In genomic region chr18:63346031-63346430, GRCh38 we compare ENCODE assay signal across 12 cellular contexts. TPM values are rescaled to one million over a fixed set of nuclear protein-coding genes. Genes with fewer than 3 reads are reported as not detected.
DNase-seq lines count a peak whose midpoint lies in the region; ATAC-seq, FAIRE-seq and TF ChIP-seq lines count a peak whose summit lies in the region.
"Had no signal": no experiment of that assay in that cellular context is flagged by ENCODE, and none has a peak within 500 bp of the region (broad histone marks: within the 10 kb centered on the region; RNA-seq: fewer than 3 reads in every experiment).

No MANE protein-coding gene starts in this region.

- H3K27ac ChIP-seq in right atrium auricular region, result peak overlapping the region; percentile 58 to 71
- H3K27ac ChIP-seq in smooth muscle cell (ENCODE audit: low read depth), result peak overlapping the region; percentile 62
- H3K27ac ChIP-seq: parathyroid adenoma had no signal

- H3F3A ChIP-seq in smooth muscle cell (ENCODE audit: low read depth), result no peaks in the 10 kb centered on the region

- H3K4me1 ChIP-seq in right atrium auricular region (peaks cover 0 to 25% of the 10 kb centered on the region in 2 donors), smooth muscle cell (ENCODE audit: low read depth) (no peaks in the 10 kb centered on the region)
- H3K4me1 ChIP-seq: parathyroid adenoma had no signal

- H3K27ac Mint-ChIP-seq in HFFc6, result peak overlapping the region; percentile 67
- H3K27ac Mint-ChIP-seq in activated CD4-positive, alpha-beta T cell treated with anti-CD3 and anti-CD28 coated beads, Interleukin-2, amount 10 ng/mL, durations not matched to agents 7 days and 5 days, result no peak overlapping the region
- H3K27ac Mint-ChIP-seq: activated CD8-positive, alpha-beta T cell treated with anti-CD3 and anti-CD28 coated beads, Interleukin-2, amount 10 ng/mL, durations not matched to agents 7 days and 5 days had no signal

- TF ChIP-seq CTCF in HFFc6 (IDR thresholded peaks at IDR 0.05), result no peak
- no peak for TF ChIP-seq CTCF in bronchial epithelial cell (IDR thresholded peaks at IDR 0.05; ENCODE audit: insufficient read depth, low read length, severe bottlenecking)
- TF ChIP-seq CTCF in right atrium auricular region (IDR thresholded peaks at IDR 0.05), result no peak
- TF ChIP-seq CTCF in smooth muscle cell (IDR thresholded peaks at IDR 0.05; ENCODE audit: borderline replicate concordance, insufficient read depth, poor library complexity, severe bottlenecking), result no peak

- H3K4me1 Mint-ChIP-seq in HFFc6 (ENCODE audit: low read depth), result peaks cover 23% of the 10 kb centered on the region
- H3K4me1 Mint-ChIP-seq in activated CD4-positive, alpha-beta T cell treated with anti-CD3 and anti-CD28 coated beads, Interleukin-2, amount 10 ng/mL, durations not matched to agents 7 days and 5 days, result peaks cover 2% of the 10 kb centered on the region

- no peaks in the 10 kb centered on the region; the same call in 1 of the 2 replicates for H3K27me3 Mint-ChIP-seq in HFFc6 (ENCODE audit: insufficient read depth)
- no peaks in the 10 kb centered on the region for H3K27me3 Mint-ChIP-seq in activated CD4-positive, alpha-beta T cell treated with anti-CD3 and anti-CD28 coated beads, Interleukin-2, amount 10 ng/mL, durations not matched to agents 7 days and 5 days

- 88% methylated on average over 7 of the region's 7 CpGs for WGBS in smooth muscle cell (ENCODE audit: low lambda C conversion rate)

- H3K9me3 Mint-ChIP-seq in HFFc6, result no peaks in the 10 kb centered on the region
- no peaks in the 10 kb centered on the region for H3K9me3 Mint-ChIP-seq in activated CD4-positive, alpha-beta T cell treated with anti-CD3 and anti-CD28 coated beads, Interleukin-2, amount 10 ng/mL, durations not matched to agents 7 days and 5 days

- H3K9ac ChIP-seq in smooth muscle cell (ENCODE audit: low read depth), result no peak overlapping the region
- H3K9ac ChIP-seq: parathyroid adenoma had no signal

- no peak overlapping the region for H2AFZ ChIP-seq in smooth muscle cell (ENCODE audit: low read depth)
- H2AFZ ChIP-seq: parathyroid adenoma had no signal

- peaks cover 42% of the 10 kb centered on the region for H3K36me3 Mint-ChIP-seq in HFFc6 (ENCODE audit: low read depth)
- H3K36me3 Mint-ChIP-seq in activated CD4-positive, alpha-beta T cell treated with anti-CD3 and anti-CD28 coated beads, Interleukin-2, amount 10 ng/mL, durations not matched to agents 7 days and 5 days (ENCODE audit: low read depth), result peaks cover 47% of the 10 kb centered on the region

- H3K9me3 ChIP-seq in right atrium auricular region, result no peaks in the 10 kb centered on the region
- no peaks in the 10 kb centered on the region for H3K9me3 ChIP-seq in smooth muscle cell (replicated peaks; ENCODE audit: low read depth)

- H3K36me3 ChIP-seq in bronchial epithelial cell (ENCODE audit: control insufficient read depth, insufficient read depth, low read length) (peaks cover 16% of the 10 kb centered on the region), right atrium auricular region (peaks cover 43% of the 10 kb centered on the region), smooth muscle cell (ENCODE audit: low read depth) (peaks cover 22% of the 10 kb centered on the region)

- POLR2A ChIA-PET in activated CD4-positive, alpha-beta T cell treated with anti-CD3 and anti-CD28 coated beads, Interleukin-2, amount 10 ng/mL, durations not matched to agents 7 days and 5 days (lab: Charles Lee), result no interaction called here

- no peak for FAIRE-seq in bronchial epithelial cell (lab: Jason Lieb, UNC)

- CTCF ChIA-PET in activated CD4-positive, alpha-beta T cell treated with anti-CD3 and anti-CD28 coated beads, Interleukin-2, amount 10 ng/mL, durations not matched to agents 7 days and 5 days (lab: Charles Lee), result interaction anchor here (1.1 to 1.3 kb wide), 3 partner anchors 14 to 28 kb away, joined by 3 to 4 read pairs (median 3); no protein-coding TSS in a partner anchor

- ATAC-seq in GM21526 (IDR thresholded peaks at IDR 0.05; ENCODE audit: low FRiP score, unreplicated experiment) (no peak), GM19397 (IDR thresholded peaks at IDR 0.05; ENCODE audit: unreplicated experiment) (no peak)
- ATAC-seq: activated CD8-positive, alpha-beta T cell treated with anti-CD3 and anti-CD28 coated beads, Interleukin-2, amount 10 ng/mL, durations not matched to agents 7 days and 5 days had no signal

- H4K20me1 ChIP-seq in smooth muscle cell (ENCODE audit: low read depth), result peaks cover 9% of the 10 kb centered on the region

- no peaks in the 10 kb centered on the region for H3K79me2 ChIP-seq in smooth muscle cell (ENCODE audit: low read depth)

- H3K4me2 ChIP-seq in smooth muscle cell, result no peak overlapping the region

- no peaks in the 10 kb centered on the region for H3K27me3 ChIP-seq in bronchial epithelial cell (ENCODE audit: control insufficient read depth, insufficient read depth, low read length)
- no peaks in the 10 kb centered on the region for H3K27me3 ChIP-seq in right atrium auricular region
- no peaks in the 10 kb centered on the region for H3K27me3 ChIP-seq in smooth muscle cell (ENCODE audit: low read depth)

- H3K4me3 ChIP-seq in bronchial epithelial cell (ENCODE audit: low read depth, low read length) (no peak overlapping the region), right atrium auricular region (peak overlapping the region in 1 of 2 donors; percentile 10), smooth muscle cell (no peak overlapping the region)

- peak; percentile 52 for DNase-seq in HFFc6
- DNase-seq in bronchial epithelial cell (ENCODE audit: low read depth), result peak; percentile 88
- DNase-seq in right atrium auricular region (ENCODE audit: low spot score), result no peak
- no peak for DNase-seq in smooth muscle cell (lab: John Stamatoyannopoulos, UW; ENCODE audit: unreplicated experiment)
- no peak for DNase-seq in SK-N-DZ (ENCODE audit: low spot score)
- DNase-seq in activated CD4-positive, alpha-beta T cell treated with anti-CD3 and anti-CD28 coated beads, Interleukin-2, amount 10 ng/mL, durations not matched to agents 7 days and 5 days, result no peak
- DNase-seq: activated CD8-positive, alpha-beta T cell treated with anti-CD3 and anti-CD28 coated beads, Interleukin-2, amount 10 ng/mL, durations not matched to agents 7 days and 5 days; NCI-H187 treated with DMSO at 0.1 percent for 48 hours; stimulated activated CD4-positive, alpha-beta T cell treated with anti-CD3 and anti-CD28 coated beads, Interleukin-15, amount 100 ng/mL, for 24 hours had no signal

- H3K4me3 Mint-ChIP-seq in HFFc6, result no peak overlapping the region
- H3K4me3 Mint-ChIP-seq in activated CD4-positive, alpha-beta T cell treated with anti-CD3 and anti-CD28 coated beads, Interleukin-2, amount 10 ng/mL, durations not matched to agents 7 days and 5 days, result no peak overlapping the region
- H3K4me3 Mint-ChIP-seq: activated CD8-positive, alpha-beta T cell treated with anti-CD3 and anti-CD28 coated beads, Interleukin-2, amount 10 ng/mL, durations not matched to agents 7 days and 5 days had no signal

RNA-seq across cellular contexts. Expression of gene KDSR, which starts 21.0 kb away (rescaled TPM):
- total RNA-seq in HFFc6 (2021; fragmentation: NEBNext Ultra II Directional; extraction: Animal tissue kit (Norgen Biotek cat#: 25700)), result 10 to 100 TPM; 46.7 to 69.4 (median 57.1) TPM
- total RNA-seq in bronchial epithelial cell, result 18.4 and 40.5 TPM in 2 replicates
- total RNA-seq in right atrium auricular region, result 10 to 100 TPM; 32.7 to 33.8 TPM
- total RNA-seq in smooth muscle cell, result 33.3 and 34.5 TPM in 2 replicates
- 39.2 and 47.4 TPM in 2 replicates for polyA plus RNA-seq in smooth muscle cell
- 11.3 and 21.7 TPM in 2 replicates for polyA plus RNA-seq in SK-N-DZ (2014; cell fraction: cytosol; rRNA removed)
- 7.9 and 13.6 TPM in 2 replicates for polyA plus RNA-seq in SK-N-DZ (2014; cell fraction: nucleus; rRNA removed)
- 10 to 100 TPM; 56.1 to 56.6 TPM for total RNA-seq in activated CD4-positive, alpha-beta T cell treated with anti-CD3 and anti-CD28 coated beads, Interleukin-2, amount 10 ng/mL, durations not matched to agents 7 days and 5 days

RNA-seq across cellular contexts. Expression of gene BCL2, which starts 26.5 kb away (rescaled TPM):
- total RNA-seq in HFFc6 (2021; fragmentation: NEBNext Ultra II Directional; extraction: Animal tissue kit (Norgen Biotek cat#: 25700)), result 1 to 10 TPM in 2 of 6 experiments, under 1 TPM in 4; 0.17 to 1.1 (median 0.95) TPM
- 1.5 and 2.4 TPM in 2 replicates for total RNA-seq in bronchial epithelial cell
- total RNA-seq in right atrium auricular region, result 1 to 10 TPM; 6.5 to 8.0 TPM
- 0.85 and 0.94 TPM in 2 replicates for total RNA-seq in smooth muscle cell
- 0.50 TPM in 1 of 2 replicates, not detected in the other for polyA plus RNA-seq in smooth muscle cell
- polyA plus RNA-seq in SK-N-DZ (2014; cell fraction: cytosol; rRNA removed), result 16.1 and 17.4 TPM in 2 replicates
- 6.6 and 7.0 TPM in 2 replicates for polyA plus RNA-seq in SK-N-DZ (2014; cell fraction: nucleus; rRNA removed)
- 100 to 1,000 TPM; 113 to 119 TPM for total RNA-seq in activated CD4-positive, alpha-beta T cell treated with anti-CD3 and anti-CD28 coated beads, Interleukin-2, amount 10 ng/mL, durations not matched to agents 7 days and 5 days

Comparison
In these comparisons a context has a peak if more than half of its experiments do, and no peak if none do; other contexts are left out.
1. DNase-seq: peak in HFFc6 (single experiment) and bronchial epithelial cell (single experiment); none in right atrium auricular region (single experiment), smooth muscle cell (single experiment), SK-N-DZ (single experiment) and activated CD4-positive, alpha-beta T cell treated with anti-CD3 and anti-CD28 coated beads, Interleukin-2, amount 10 ng/mL, durations not matched to agents 7 days and 5 days (single experiment).
2. RNA of gene BCL2, which starts 26.5 kb away (total RNA-seq): 113 to 119 TPM in activated CD4-positive, alpha-beta T cell treated with anti-CD3 and anti-CD28 coated beads, Interleukin-2, amount 10 ng/mL, durations not matched to agents 7 days and 5 days; 6.5 to 8.0 TPM in right atrium auricular region, 1.5 to 2.4 TPM in bronchial epithelial cell, 0.17 to 1.1 TPM in HFFc6 and 0.85 to 0.94 TPM in smooth muscle cell; every median in the first group is over 10 times any median in the second.